ENCODE assay signal across 1 cellular context in genomic region chr14:74627071-74627470, GRCh38.
TF ChIP-seq lines count a peak whose summit lies in the region.

No MANE protein-coding gene starts in this region.

TF ChIP-seq in GM12878, 131 proteins besides CTCF, POLR2A, EP300 and RAD21 (continued from another document):
- TF ChIP-seq SPI1 (IDR thresholded peaks at IDR 0.05; ENCODE audit: borderline replicate concordance, insufficient read depth, low read depth, low read length) (peak; percentile 77; the same call in 1 of the 2 replicates), MLLT1 (IDR thresholded peaks at IDR 0.05) (no peak), RAD51 (IDR thresholded peaks at IDR 0.05) (no peak), IRF3 (IDR thresholded peaks at IDR 0.05) (no peak), IKZF2 (IDR thresholded peaks at IDR 0.05) (peak in 1 of 2 experiments; percentile 30; a peak in 2 of 4 replicates), RFX5 (IDR thresholded peaks at IDR 0.05; ENCODE audit: low read depth, low read length) (no peak), SUZ12 (IDR thresholded peaks at IDR 0.05; ENCODE audit: unreplicated experiment) (no peak)
